ENCODE assay signal across 1 cellular context in genomic region chr21:18549214-18549905, GRCh38.
TF ChIP-seq lines count a peak whose summit lies in the region.

No MANE protein-coding gene starts in this region.

TF ChIP-seq in GM23338, 12 proteins besides CTCF, POLR2A, EP300 and RAD21 (continued from another document):
- TF ChIP-seq ETS1 (IDR thresholded peaks at IDR 0.05) (no peak), EZH2 (IDR thresholded peaks at IDR 0.05; ENCODE audit: low read depth, unreplicated experiment) (no peak), REST (IDR thresholded peaks at IDR 0.05; ENCODE audit: unreplicated experiment) (no peak)
TF ChIP-seq in GM23338: peak in this region for 0.
